1 cellular context compared by ENCODE assay signal in genomic region chr11:47060807-47061206, GRCh38.
TF ChIP-seq lines count a peak whose summit lies in the region.

No MANE protein-coding gene starts in this region.

TF ChIP-seq in IMR-90, 13 proteins besides CTCF, POLR2A, EP300 and RAD21:
- TF ChIP-seq FOS (IDR thresholded peaks at IDR 0.05; ENCODE audit: low read depth, low read length) (no peak), NFE2L2 (IDR thresholded peaks at IDR 0.05; ENCODE audit: low read depth, low read length) (peak; percentile 82)
